26 cellular contexts compared by ENCODE assay signal in genomic region chr3:161139686-161140085, GRCh38.
"Had no signal": no experiment of that assay in that cellular context is flagged by ENCODE, and none has a peak within 500 bp of the region (broad histone marks: within the 10 kb centered on the region; RNA-seq: fewer than 3 reads in every experiment).

No MANE protein-coding gene starts in this region.

- H3K27ac Mint-ChIP-seq: effector memory CD8-positive, alpha-beta T cell; naive thymus-derived CD8-positive, alpha-beta T cell; nephron progenitor cell; stimulated activated effector memory CD8-positive, alpha-beta T cell treated with anti-CD3 and anti-CD28 coated beads, Interleukin-12 subunit alpha, Interleukin-12 subunit beta, amount 100 ng/mL, for 72 hours had no signal

- H3K4me3 ChIP-seq: coronary artery, esophagus muscularis mucosa, heart right ventricle, left lung, prostate gland, right atrium auricular region, smooth muscle cell, stomach, thyroid gland had no signal

- H3K4me3 Mint-ChIP-seq: effector memory CD8-positive, alpha-beta T cell; naive thymus-derived CD8-positive, alpha-beta T cell; nephron progenitor cell; stimulated activated effector memory CD8-positive, alpha-beta T cell treated with anti-CD3 and anti-CD28 coated beads, Interleukin-12 subunit alpha, Interleukin-12 subunit beta, amount 100 ng/mL, for 72 hours had no signal

- DNase-seq: effector memory CD8-positive, alpha-beta T cell; foreskin melanocyte; glutamatergic neuron; heart right ventricle; hippocampal formation; left cardiac atrium; left lung; naive thymus-derived CD8-positive, alpha-beta T cell; nephron progenitor cell; nucleus accumbens; stimulated activated CD4-positive, alpha-beta T cell treated with anti-CD3 and anti-CD28 coated beads, Interleukin-12 subunit alpha, Interleukin-12 subunit beta, amount 100 ng/mL, for 4 hours; stimulated activated CD4-positive, alpha-beta T cell treated with anti-CD3 and anti-CD28 coated beads, Interleukin-1b, Interleukin-23, amount 100 ng/mL, for 48 hours; stimulated activated CD4-positive, alpha-beta T cell treated with anti-CD3 and anti-CD28 coated beads, Interleukin-4, amount 100 ng/mL, for 1 hour; stimulated activated naive CD4-positive, alpha-beta T cell treated with Interleukin-2 at 50 U/mL for 16 hours; stomach; thyroid gland; trophoblast cell had no signal

- FAIRE-seq: endometrium, islet of Langerhans had no signal

- ATAC-seq: effector memory CD8-positive, alpha-beta T cell; heart right ventricle; left cardiac atrium; left lung; naive thymus-derived CD8-positive, alpha-beta T cell; sciatic nerve; stimulated activated effector memory CD8-positive, alpha-beta T cell treated with anti-CD3 and anti-CD28 coated beads, Interleukin-12 subunit alpha, Interleukin-12 subunit beta, amount 100 ng/mL, for 72 hours had no signal

- H3K36me3 Mint-ChIP-seq: stimulated activated effector memory CD8-positive, alpha-beta T cell treated with anti-CD3 and anti-CD28 coated beads, Interleukin-12 subunit alpha, Interleukin-12 subunit beta, amount 100 ng/mL, for 72 hours had no signal

- H3K27ac ChIP-seq: coronary artery, esophagus muscularis mucosa, heart right ventricle, left lung, prostate gland, right atrium auricular region, stomach, thyroid gland had no signal

- H3K4me1 Mint-ChIP-seq: nephron progenitor cell; stimulated activated effector memory CD8-positive, alpha-beta T cell treated with anti-CD3 and anti-CD28 coated beads, Interleukin-12 subunit alpha, Interleukin-12 subunit beta, amount 100 ng/mL, for 72 hours had no signal

- H3K4me1 ChIP-seq: esophagus muscularis mucosa, left lung, prostate gland, right atrium auricular region, stomach, thyroid gland had no signal

- H3K27me3 ChIP-seq: esophagus muscularis mucosa, heart right ventricle, left lung, right atrium auricular region, stomach, thyroid gland had no signal

- H3K9me3 ChIP-seq: esophagus muscularis mucosa, left lung, prostate gland, right atrium auricular region, stomach, thyroid gland had no signal

- H3K36me3 ChIP-seq: esophagus muscularis mucosa, heart right ventricle, left lung, prostate gland, right atrium auricular region, stomach, thyroid gland had no signal
